9 cellular contexts compared by ENCODE assay signal in the genomic region with DNA sequence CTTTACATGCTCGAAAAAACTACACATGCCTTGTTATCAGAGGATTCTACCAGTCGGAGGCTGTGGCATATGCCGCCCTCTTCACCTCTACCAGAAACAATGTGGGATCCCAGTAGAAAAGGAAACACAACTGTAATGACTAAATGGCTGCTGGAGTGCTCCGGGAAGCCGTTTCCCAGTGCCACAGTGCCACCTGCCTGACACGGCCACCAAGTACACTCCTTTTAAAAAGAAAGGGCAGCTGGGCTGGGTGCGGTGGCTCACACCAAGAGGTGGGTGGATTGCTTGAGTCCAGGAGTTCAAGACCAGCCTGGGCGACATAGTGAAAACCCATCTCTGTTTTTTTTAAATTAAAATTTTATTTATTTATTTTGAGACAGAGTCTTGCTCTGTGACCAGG.
DNase-seq lines count a peak whose midpoint lies in the region; ATAC-seq, FAIRE-seq and TF ChIP-seq lines count a peak whose summit lies in the region.
"Had no signal": no experiment of that assay in that cellular context is flagged by ENCODE, and none has a peak within 500 bp of the region (broad histone marks: within the 10 kb centered on the region; RNA-seq: fewer than 3 reads in every experiment).

No MANE protein-coding gene starts in this region.

- DNase-seq in activated T-cell treated with anti-CD3 and anti-CD28 coated beads, Interleukin-2, amount 50 U/mL, for 48 hours = peak; percentile 53 to 59
- DNase-seq in activated T-cell treated with anti-CD3 and anti-CD28 coated beads, Interleukin-2, amount 50 U/mL, for 24 hours = no peak
- DNase-seq in NCI-H1048 (lab: John Stamatoyannopoulos, UW) = peak; percentile 32
- DNase-seq in SK-N-DZ (ENCODE audit: low spot score) = peak; percentile 32
- DNase-seq in pancreas = peak; percentile 39 to 73 (median 52)
- DNase-seq in effector memory CD4-positive, alpha-beta T cell = no peak

- H3K4me1 ChIP-seq in pancreas = no peaks in the 10 kb centered on the region
- H3K4me1 ChIP-seq in effector memory CD4-positive, alpha-beta T cell (ENCODE audit: control insufficient read depth, insufficient read depth, low read length, poor library complexity, severe bottlenecking) = no peaks in the 10 kb centered on the region

- H3K4me3 Mint-ChIP-seq in activated T-cell treated with anti-CD3 and anti-CD28 coated beads, Interleukin-2, amount 50 U/mL, for 24 hours = no peak overlapping the region
- H3K4me3 Mint-ChIP-seq: brain had no signal

- TF ChIP-seq CTCF in pancreas (IDR thresholded peaks at IDR 0.05) = peak in 1 of 4 donors; percentile 15

- H3K27ac Mint-ChIP-seq in activated T-cell treated with anti-CD3 and anti-CD28 coated beads, Interleukin-2, amount 50 U/mL, for 24 hours = no peak overlapping the region
- H3K27ac Mint-ChIP-seq: brain had no signal

- no peaks in the 10 kb centered on the region for H3K36me3 Mint-ChIP-seq in activated T-cell treated with anti-CD3 and anti-CD28 coated beads, Interleukin-2, amount 50 U/mL, for 24 hours (ENCODE audit: low read depth)
- H3K36me3 Mint-ChIP-seq: brain had no signal

- intact Hi-C loops in pancreas (cut with DNase I) = loop anchor here in 1 of 3 donors (10.0 kb wide), 1 partner anchor 220 kb away; the partner anchor contains the start of gene SLC17A7

- FAIRE-seq in pancreas (lab: Jason Lieb, UNC) = no peak

- peaks cover 11% of the 10 kb centered on the region for H3K27me3 Mint-ChIP-seq in activated T-cell treated with anti-CD3 and anti-CD28 coated beads, Interleukin-2, amount 50 U/mL, for 24 hours

- no peaks in the 10 kb centered on the region for H3K9me3 ChIP-seq in pancreas
- H3K9me3 ChIP-seq in effector memory CD4-positive, alpha-beta T cell (ENCODE audit: control insufficient read depth, low read length) = no peaks in the 10 kb centered on the region

- no peak overlapping the region for H3K27ac ChIP-seq in pancreas
- no peak overlapping the region for H3K27ac ChIP-seq in effector memory CD4-positive, alpha-beta T cell (ENCODE audit: insufficient read depth, low read length, poor library complexity, severe bottlenecking)

- H3K4me3 ChIP-seq in pancreas = no peak overlapping the region
- no peak overlapping the region for H3K4me3 ChIP-seq in effector memory CD4-positive, alpha-beta T cell (ENCODE audit: insufficient read depth, low read depth, low read length, poor library complexity, severe bottlenecking)

- H3K36me3 ChIP-seq in pancreas = no peaks in the 10 kb centered on the region
- H3K36me3 ChIP-seq in effector memory CD4-positive, alpha-beta T cell (ENCODE audit: control insufficient read depth, insufficient read depth, low read length) = no peaks in the 10 kb centered on the region

- H3K4me1 Mint-ChIP-seq in activated T-cell treated with anti-CD3 and anti-CD28 coated beads, Interleukin-2, amount 50 U/mL, for 24 hours (ENCODE audit: low read depth) = peaks cover 7% of the 10 kb centered on the region

- H3K9me3 Mint-ChIP-seq in activated T-cell treated with anti-CD3 and anti-CD28 coated beads, Interleukin-2, amount 50 U/mL, for 24 hours = no peaks in the 10 kb centered on the region

- no peaks in the 10 kb centered on the region for H3K27me3 ChIP-seq in pancreas
- no peaks in the 10 kb centered on the region for H3K27me3 ChIP-seq in effector memory CD4-positive, alpha-beta T cell (replicated peaks; ENCODE audit: control insufficient read depth, insufficient read depth, low read length, poor library complexity, severe bottlenecking)

- ATAC-seq in esophagus mucosa (peak; percentile 78), pancreas (peak in 3 of 4 donors; percentile 94 to 95 (median 95)), HG03442 (IDR thresholded peaks at IDR 0.05; ENCODE audit: unreplicated experiment) (no peak)

- WGBS in pancreas, 2 donors = 13 to 27% methylated on average over 8 of the region's 8 CpGs

Comparison
In these comparisons a context has a peak if more than half of its experiments do, and no peak if none do; other contexts are left out.
1. DNase-seq: peak in activated T-cell treated with anti-CD3 and anti-CD28 coated beads, Interleukin-2, amount 50 U/mL, for 48 hours (2 of 2), NCI-H1048 (single experiment), SK-N-DZ (single experiment) and pancreas (6 of 6); none in activated T-cell treated with anti-CD3 and anti-CD28 coated beads, Interleukin-2, amount 50 U/mL, for 24 hours (single experiment) and effector memory CD4-positive, alpha-beta T cell (0 of 3).